ENCODE assay signal across 28 cellular contexts in genomic region chr3:183340222-183340621, GRCh38.
"Had no signal": no experiment of that assay in that cellular context is flagged by ENCODE, and none has a peak within 500 bp of the region (broad histone marks: within the 10 kb centered on the region; RNA-seq: fewer than 3 reads in every experiment).

No MANE protein-coding gene starts in this region.

- H3K27me3 Mint-ChIP-seq: activated naive CD8-positive, alpha-beta T cell; activated T-helper 17 cell treated with anti-CD3 and anti-CD28 coated beads, Interleukin-2, amount 50 U/mL, for 72 hours; central memory CD8-positive, alpha-beta T cell had no signal

- H3K9me3 Mint-ChIP-seq: central memory CD8-positive, alpha-beta T cell had no signal

- H3K4me3 ChIP-seq: coronary artery, dorsolateral prefrontal cortex had no signal

- FAIRE-seq: astrocyte, frontal cortex had no signal

- H3K27ac Mint-ChIP-seq: activated CD8-positive, alpha-beta T cell treated with anti-CD3 and anti-CD28 coated beads for 36 hours; activated naive CD8-positive, alpha-beta T cell; activated T-helper 17 cell treated with anti-CD3 and anti-CD28 coated beads, Interleukin-2, amount 50 U/mL, for 72 hours; dendritic cell treated with granulocyte-macrophage colony-stimulating factor and Interleukin-4, amounts not matched to agents 40 ng/mL and 50 ng/mL, for 4 days; endodermal cell; T-helper 2 cell treated with Interferon-gamma antibody and Interleukin-4, amounts not matched to agents 5 μg/mL and 100 μg/mL, for 36 hours had no signal

- H3K36me3 ChIP-seq: brain microvascular endothelial cell had no signal

- H3K4me3 Mint-ChIP-seq: activated CD8-positive, alpha-beta T cell treated with anti-CD3 and anti-CD28 coated beads for 36 hours; activated naive CD8-positive, alpha-beta T cell; activated T-cell treated with anti-CD3 and anti-CD28 coated beads, Interleukin-2, amount 50 U/mL, for 4 hours; activated T-helper 17 cell treated with anti-CD3 and anti-CD28 coated beads, Interleukin-2, amount 50 U/mL, for 72 hours; central memory CD8-positive, alpha-beta T cell; dendritic cell treated with granulocyte-macrophage colony-stimulating factor and Interleukin-4, amounts not matched to agents 40 ng/mL and 50 ng/mL, for 4 days; endodermal cell; T-helper 2 cell treated with Interferon-gamma antibody and Interleukin-4, amounts not matched to agents 5 μg/mL and 100 μg/mL, for 36 hours had no signal

- H3K27ac ChIP-seq: brain microvascular endothelial cell, coronary artery, dorsolateral prefrontal cortex had no signal

- DNase-seq: activated CD4-positive, alpha-beta T cell treated with anti-CD3 and anti-CD28 coated beads for 48 hours; activated CD4-positive, alpha-beta T cell treated with anti-CD3 and anti-CD28 coated beads, Interleukin-2, amount 50 U/mL, for 1 hour; activated CD4-positive, alpha-beta T cell treated with anti-CD3 and anti-CD28 coated beads, Interleukin-2, amount 50 U/mL, for 48 hours; activated CD8-positive, alpha-beta memory T cell treated with anti-CD3 and anti-CD28 coated beads for 24 hours; activated CD8-positive, alpha-beta T cell treated with anti-CD3 and anti-CD28 coated beads for 36 hours; activated effector memory CD4-positive, alpha-beta T cell treated with Interleukin-2 at 50 U/mL for 16 hours; activated gamma-delta T cell treated with Interleukin-2 at 50 U/mL for 16 hours; activated naive CD4-positive, alpha-beta T cell treated with anti-CD3 and anti-CD28 coated beads, Interleukin-2, amount 50 U/mL, for 16 hours; activated naive CD4-positive, alpha-beta T cell treated with Interleukin-2 at 50 U/mL for 16 hours; activated T-cell treated with anti-CD3 and anti-CD28 coated beads, Interleukin-2, amount 50 U/mL, for 4 hours; amniotic stem cell; anterior cingulate cortex; brain microvascular endothelial cell; dorsolateral prefrontal cortex; effector memory CD4-positive, alpha-beta T cell; endodermal cell; foreskin fibroblast; hippocampal formation; T1000 had no signal

- H3K27me3 ChIP-seq: brain microvascular endothelial cell, dorsolateral prefrontal cortex had no signal

- ATAC-seq: activated CD8-positive, alpha-beta T cell treated with anti-CD3 and anti-CD28 coated beads for 36 hours; activated T-cell treated with anti-CD3 and anti-CD28 coated beads, Interleukin-2, amount 50 U/mL, for 4 hours; activated T-helper 17 cell treated with anti-CD3 and anti-CD28 coated beads, Interleukin-2, amount 50 U/mL, for 72 hours; esophagus mucosa had no signal
